Comparison of ENCODE assay signal across 8 cellular contexts in the genomic region with DNA sequence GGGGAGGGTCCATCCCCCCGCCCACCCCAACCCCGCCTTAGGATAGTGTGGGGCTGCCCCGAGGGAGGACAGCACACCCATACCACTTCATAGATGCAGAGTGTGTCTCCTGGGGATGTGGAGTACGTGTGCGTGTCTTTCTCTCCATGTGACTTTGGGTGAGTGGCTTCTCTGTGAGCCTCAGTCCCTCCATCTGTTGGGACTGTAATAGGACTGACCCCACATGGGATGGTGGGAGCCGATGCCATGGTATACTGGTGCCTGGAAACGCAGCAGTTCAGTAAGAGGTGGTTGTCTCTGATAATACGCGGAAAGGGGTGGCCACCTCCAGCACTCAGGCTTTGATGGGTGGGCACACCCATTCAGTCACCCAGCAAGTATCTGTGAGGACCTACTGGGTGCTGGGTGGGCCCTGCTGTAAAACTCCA. TPM values are rescaled to one million over a fixed set of nuclear protein-coding genes. Genes with fewer than 3 reads are reported as not detected.
A peak's percentile ranks its signal among the peaks of the same experiment; 100 is the strongest.
DNase-seq lines count a peak whose midpoint lies in the region; ATAC-seq lines count a peak whose summit lies in the region.

No MANE protein-coding gene starts in this region.

- CTCF ChIA-PET in activated CD8-positive, alpha-beta memory T cell treated with anti-CD3 and anti-CD28 coated beads, Interleukin-2, amount 10 ng/mL, durations not matched to agents 7 days and 5 days (lab: Charles Lee) = interaction anchor here (0.8 to 2.1 kb wide), 7 partner anchors 9 to 123 kb away, joined by 3 to 13 read pairs (median 4); a partner anchor contains a TSS

- peak; percentile 16 for ATAC-seq in activated CD8-positive, alpha-beta memory T cell treated with anti-CD3 and anti-CD28 coated beads, Interleukin-2, amount 10 ng/mL, durations not matched to agents 7 days and 5 days
- ATAC-seq in HG03175 (IDR thresholded peaks at IDR 0.05; ENCODE audit: unreplicated experiment) = no peak

- H3K4me3 ChIP-seq in iPS-18c (ENCODE audit: insufficient read depth, low read depth, low read length) = peak overlapping the region; percentile 70

- peak overlapping the region; percentile 3 for H3K27ac ChIP-seq in temporal lobe (ENCODE audit: low read depth, low read length)

- no peaks in the 10 kb centered on the region for H3K27me3 Mint-ChIP-seq in activated CD8-positive, alpha-beta memory T cell treated with anti-CD3 and anti-CD28 coated beads, Interleukin-2, amount 10 ng/mL, durations not matched to agents 7 days and 5 days
- H3K27me3 Mint-ChIP-seq in activated T-helper 1 cell treated with anti-CD3 and anti-CD28 coated beads, Interleukin-12 subunit alpha, Interleukin-12 subunit beta, Interleukin-2, Interleukin-4 antibody, amounts not matched to agents 30 ng/mL and 10 ng/mL and 1 ng/mL, durations not matched to agents 14 hours and 24 hours and 36 hours (ENCODE audit: insufficient read depth) = no peaks in the 10 kb centered on the region

- intact Hi-C loops in activated T-helper 1 cell treated with anti-CD3 and anti-CD28 coated beads, Interleukin-12 subunit alpha, Interleukin-12 subunit beta, Interleukin-2, Interleukin-4 antibody, amounts not matched to agents 30 ng/mL and 10 ng/mL and 1 ng/mL, durations not matched to agents 14 hours and 24 hours and 36 hours (cut with micrococcal nuclease) = loop anchor here (1.0 to 2.0 kb wide), 7 partner anchors 11 to 143 kb away; a partner anchor contains a TSS

- peak; percentile 67 for DNase-seq in activated CD8-positive, alpha-beta memory T cell treated with anti-CD3 and anti-CD28 coated beads, Interleukin-2, amount 10 ng/mL, durations not matched to agents 7 days and 5 days
- no peak for DNase-seq in activated CD8-positive, alpha-beta memory T cell treated with anti-CD3 and anti-CD28 coated beads, Interleukin-2, amount 50 U/mL, for 48 hours
- DNase-seq in activated T-helper 1 cell treated with anti-CD3 and anti-CD28 coated beads, Interleukin-12 subunit alpha, Interleukin-12 subunit beta, Interleukin-2, Interleukin-4 antibody, amounts not matched to agents 30 ng/mL and 10 ng/mL and 1 ng/mL, durations not matched to agents 14 hours and 24 hours and 36 hours (ENCODE audit: low spot score) = no peak
- DNase-seq in HPDE6-E6E7 (ENCODE audit: extremely low spot score) (no peak), NCI-H2171 treated with DMSO at 0.1 percent for 48 hours (lab: John Stamatoyannopoulos, UW) (no peak)

- H3K9me3 Mint-ChIP-seq in activated CD8-positive, alpha-beta memory T cell treated with anti-CD3 and anti-CD28 coated beads, Interleukin-2, amount 10 ng/mL, durations not matched to agents 7 days and 5 days (ENCODE audit: low read depth) = no peaks in the 10 kb centered on the region
- H3K9me3 Mint-ChIP-seq in activated T-helper 1 cell treated with anti-CD3 and anti-CD28 coated beads, Interleukin-12 subunit alpha, Interleukin-12 subunit beta, Interleukin-2, Interleukin-4 antibody, amounts not matched to agents 30 ng/mL and 10 ng/mL and 1 ng/mL, durations not matched to agents 14 hours and 24 hours and 36 hours = no peaks in the 10 kb centered on the region

- H3K9me3 ChIP-seq in iPS-18c (ENCODE audit: control insufficient read depth, insufficient read depth, low read length) = no peaks in the 10 kb centered on the region

- H3K4me1 Mint-ChIP-seq in activated CD8-positive, alpha-beta memory T cell treated with anti-CD3 and anti-CD28 coated beads, Interleukin-2, amount 10 ng/mL, durations not matched to agents 7 days and 5 days = peaks cover 36% of the 10 kb centered on the region
- peaks cover 43% of the 10 kb centered on the region for H3K4me1 Mint-ChIP-seq in activated T-helper 1 cell treated with anti-CD3 and anti-CD28 coated beads, Interleukin-12 subunit alpha, Interleukin-12 subunit beta, Interleukin-2, Interleukin-4 antibody, amounts not matched to agents 30 ng/mL and 10 ng/mL and 1 ng/mL, durations not matched to agents 14 hours and 24 hours and 36 hours (ENCODE audit: low read depth)

- peaks cover 34% of the 10 kb centered on the region for H3K36me3 Mint-ChIP-seq in activated CD8-positive, alpha-beta memory T cell treated with anti-CD3 and anti-CD28 coated beads, Interleukin-2, amount 10 ng/mL, durations not matched to agents 7 days and 5 days
- H3K36me3 Mint-ChIP-seq in activated T-helper 1 cell treated with anti-CD3 and anti-CD28 coated beads, Interleukin-12 subunit alpha, Interleukin-12 subunit beta, Interleukin-2, Interleukin-4 antibody, amounts not matched to agents 30 ng/mL and 10 ng/mL and 1 ng/mL, durations not matched to agents 14 hours and 24 hours and 36 hours (ENCODE audit: low read depth) = peaks cover 19% of the 10 kb centered on the region

- H3K27ac Mint-ChIP-seq in activated CD8-positive, alpha-beta memory T cell treated with anti-CD3 and anti-CD28 coated beads, Interleukin-2, amount 10 ng/mL, durations not matched to agents 7 days and 5 days = peak overlapping the region; percentile 96
- H3K27ac Mint-ChIP-seq in activated T-helper 1 cell treated with anti-CD3 and anti-CD28 coated beads, Interleukin-12 subunit alpha, Interleukin-12 subunit beta, Interleukin-2, Interleukin-4 antibody, amounts not matched to agents 30 ng/mL and 10 ng/mL and 1 ng/mL, durations not matched to agents 14 hours and 24 hours and 36 hours = peak overlapping the region; percentile 94

- H3K4me3 Mint-ChIP-seq in activated CD8-positive, alpha-beta memory T cell treated with anti-CD3 and anti-CD28 coated beads, Interleukin-2, amount 10 ng/mL, durations not matched to agents 7 days and 5 days = peak overlapping the region; percentile 95
- peak overlapping the region; percentile 93 for H3K4me3 Mint-ChIP-seq in activated T-helper 1 cell treated with anti-CD3 and anti-CD28 coated beads, Interleukin-12 subunit alpha, Interleukin-12 subunit beta, Interleukin-2, Interleukin-4 antibody, amounts not matched to agents 30 ng/mL and 10 ng/mL and 1 ng/mL, durations not matched to agents 14 hours and 24 hours and 36 hours

RNA-seq across cellular contexts. Expression of a gene that starts 0.8 kb away (rescaled TPM):
- 100 to 1,000 TPM; 147 to 187 TPM for total RNA-seq in activated CD8-positive, alpha-beta memory T cell treated with anti-CD3 and anti-CD28 coated beads, Interleukin-2, amount 10 ng/mL, durations not matched to agents 7 days and 5 days
- total RNA-seq in activated T-helper 1 cell treated with anti-CD3 and anti-CD28 coated beads, Interleukin-12 subunit alpha, Interleukin-12 subunit beta, Interleukin-2, Interleukin-4 antibody, amounts not matched to agents 30 ng/mL and 10 ng/mL and 1 ng/mL, durations not matched to agents 14 hours and 24 hours and 36 hours = 88.6 and 92.9 TPM in 2 replicates
- total RNA-seq in temporal lobe = 8.9 TPM

RNA-seq across cellular contexts. Expression of a gene that starts 28.1 kb away (rescaled TPM):
- total RNA-seq in activated CD8-positive, alpha-beta memory T cell treated with anti-CD3 and anti-CD28 coated beads, Interleukin-2, amount 10 ng/mL, durations not matched to agents 7 days and 5 days = 10 to 100 TPM; 16.3 to 17.7 TPM
- 25.1 and 26.6 TPM in 2 replicates for total RNA-seq in activated T-helper 1 cell treated with anti-CD3 and anti-CD28 coated beads, Interleukin-12 subunit alpha, Interleukin-12 subunit beta, Interleukin-2, Interleukin-4 antibody, amounts not matched to agents 30 ng/mL and 10 ng/mL and 1 ng/mL, durations not matched to agents 14 hours and 24 hours and 36 hours
- 8.6 TPM for total RNA-seq in temporal lobe

RNA-seq across cellular contexts. Expression of a gene that starts 28.5 kb away (rescaled TPM):
- 10 to 100 TPM; 93.0 to 95.8 TPM for total RNA-seq in activated CD8-positive, alpha-beta memory T cell treated with anti-CD3 and anti-CD28 coated beads, Interleukin-2, amount 10 ng/mL, durations not matched to agents 7 days and 5 days
- total RNA-seq in activated T-helper 1 cell treated with anti-CD3 and anti-CD28 coated beads, Interleukin-12 subunit alpha, Interleukin-12 subunit beta, Interleukin-2, Interleukin-4 antibody, amounts not matched to agents 30 ng/mL and 10 ng/mL and 1 ng/mL, durations not matched to agents 14 hours and 24 hours and 36 hours = 106 and 116 TPM in 2 replicates
- total RNA-seq in temporal lobe = 89.5 TPM

RNA-seq across cellular contexts. Expression of a gene that starts 56.7 kb away (rescaled TPM):
- 1 to 10 TPM in 1 of 2 experiments, under 1 TPM in 1; 0.12 to 1.2 TPM for total RNA-seq in activated CD8-positive, alpha-beta memory T cell treated with anti-CD3 and anti-CD28 coated beads, Interleukin-2, amount 10 ng/mL, durations not matched to agents 7 days and 5 days
- 4.3 and 5.7 TPM in 2 replicates for total RNA-seq in activated T-helper 1 cell treated with anti-CD3 and anti-CD28 coated beads, Interleukin-12 subunit alpha, Interleukin-12 subunit beta, Interleukin-2, Interleukin-4 antibody, amounts not matched to agents 30 ng/mL and 10 ng/mL and 1 ng/mL, durations not matched to agents 14 hours and 24 hours and 36 hours
- total RNA-seq in temporal lobe = 14.5 TPM
